ENCODE assay signal across 8 cellular contexts in the genomic region with DNA sequence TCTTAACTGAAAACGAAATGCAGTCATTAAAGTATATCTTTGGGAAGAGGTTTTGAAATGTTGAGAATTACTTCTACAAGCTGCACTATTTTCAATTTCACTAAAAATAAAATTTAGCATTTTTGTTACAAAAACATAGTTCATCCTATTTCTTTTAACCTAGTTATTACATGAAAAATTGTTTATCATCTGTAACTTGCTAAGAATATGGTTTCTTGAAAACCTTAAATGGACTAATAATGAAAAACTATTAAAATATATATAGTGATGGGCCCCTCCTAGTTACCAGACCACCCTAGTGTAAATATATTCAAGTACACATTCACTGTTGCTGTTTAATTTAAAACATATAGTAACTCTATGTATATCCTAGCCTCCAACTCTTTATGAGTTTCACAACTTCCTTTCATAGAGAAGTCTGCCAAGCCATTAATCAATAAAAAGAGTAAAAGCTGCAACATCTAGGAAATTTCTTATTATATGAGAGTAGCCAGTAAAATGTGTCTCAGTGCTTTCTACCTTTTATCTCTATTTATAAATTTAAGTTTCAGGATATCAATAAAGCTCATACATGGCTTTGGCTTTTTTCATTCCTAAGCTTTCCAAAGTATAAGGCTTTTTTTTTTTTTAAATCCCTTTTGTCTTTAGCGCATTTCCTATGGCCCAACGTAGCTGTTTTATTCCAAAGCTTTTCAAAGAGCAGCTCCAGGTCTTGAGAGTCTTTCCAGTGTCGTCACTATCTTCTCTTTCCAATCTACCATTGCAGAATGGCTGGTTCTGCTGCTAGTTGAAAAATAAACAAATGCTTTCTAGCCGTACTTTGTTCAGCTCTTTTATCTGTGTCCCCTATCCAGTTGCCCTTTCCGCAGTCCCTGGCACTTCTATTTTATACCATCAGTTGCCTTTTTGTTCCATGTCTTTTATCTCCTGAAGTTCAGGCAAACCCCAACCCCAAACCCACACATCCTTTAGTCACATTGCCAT. TPM values are rescaled to one million over a fixed set of nuclear protein-coding genes. Genes with fewer than 3 reads are reported as not detected.
DNase-seq lines count a peak whose midpoint lies in the region; ATAC-seq and TF ChIP-seq lines count a peak whose summit lies in the region.

No MANE protein-coding gene starts in this region.

- H3K9ac ChIP-seq in endodermal cell (ENCODE audit: extremely low read depth, low read length, poor library complexity, severe bottlenecking): no peak overlapping the region

- peak overlapping the region; percentile 52 for H3K27ac ChIP-seq in endodermal cell (ENCODE audit: low read depth, low read length)
- H3K27ac ChIP-seq in osteoblast (ENCODE audit: low read depth, low read length): peak overlapping the region; percentile 99

- H3K9me3 Mint-ChIP-seq in activated CD4-positive, alpha-beta T cell treated with anti-CD3 and anti-CD28 coated beads, Interleukin-2, amount 10 ng/mL, durations not matched to agents 7 days and 5 days: no peaks in the 10 kb centered on the region
- H3K9me3 Mint-ChIP-seq in endodermal cell: no peaks in the 10 kb centered on the region

- peaks cover 15% of the 10 kb centered on the region for H4K20me1 ChIP-seq in osteoblast (ENCODE audit: insufficient read depth, low read length)

- H3K36me3 ChIP-seq in endodermal cell (ENCODE audit: control insufficient read depth, insufficient read depth, low read length) (peaks cover 54% of the 10 kb centered on the region), osteoblast (ENCODE audit: insufficient read depth, low read length) (peaks cover 56% of the 10 kb centered on the region)

- H3K4me3 Mint-ChIP-seq in activated CD4-positive, alpha-beta T cell treated with anti-CD3 and anti-CD28 coated beads, Interleukin-2, amount 10 ng/mL, durations not matched to agents 7 days and 5 days: peak overlapping the region; percentile 84
- peak overlapping the region; percentile 17 for H3K4me3 Mint-ChIP-seq in endodermal cell

- TF ChIP-seq CTCF in endodermal cell (conservative IDR thresholded peaks at IDR 0.05) (no peak), osteoblast (IDR thresholded peaks at IDR 0.05; ENCODE audit: extremely low read depth, low read depth, low read length) (no peak)

- H2AFZ ChIP-seq in osteoblast (ENCODE audit: low read length): no peak overlapping the region

- H3K27me3 Mint-ChIP-seq in activated CD4-positive, alpha-beta T cell treated with anti-CD3 and anti-CD28 coated beads, Interleukin-2, amount 10 ng/mL, durations not matched to agents 7 days and 5 days: no peaks in the 10 kb centered on the region
- no peaks in the 10 kb centered on the region for H3K27me3 Mint-ChIP-seq in endodermal cell (ENCODE audit: insufficient read depth)

- H3K36me3 Mint-ChIP-seq in activated CD4-positive, alpha-beta T cell treated with anti-CD3 and anti-CD28 coated beads, Interleukin-2, amount 10 ng/mL, durations not matched to agents 7 days and 5 days (ENCODE audit: low read depth): peaks cover 58% of the 10 kb centered on the region
- H3K36me3 Mint-ChIP-seq in endodermal cell (ENCODE audit: low read depth): peaks cover 27% of the 10 kb centered on the region

- no peaks in the 10 kb centered on the region for H3K9me3 ChIP-seq in endodermal cell (ENCODE audit: control insufficient read depth, low read length)
- H3K9me3 ChIP-seq in osteoblast (ENCODE audit: low read depth, low read length): no peaks in the 10 kb centered on the region

- H3K4me1 Mint-ChIP-seq in activated CD4-positive, alpha-beta T cell treated with anti-CD3 and anti-CD28 coated beads, Interleukin-2, amount 10 ng/mL, durations not matched to agents 7 days and 5 days: peaks cover 70% of the 10 kb centered on the region
- H3K4me1 Mint-ChIP-seq in endodermal cell: peaks cover 61% of the 10 kb centered on the region

- H3K4me2 ChIP-seq in osteoblast (ENCODE audit: insufficient read depth, low read length): peak overlapping the region; percentile 85

- WGBS in endodermal cell (ENCODE audit: insufficient coverage in 1 of 2, insufficient read length in 1 of 2), 2 experiments: 42 to 50% methylated on average over 5 of the region's 6 CpGs

- POLR2A ChIA-PET in activated CD4-positive, alpha-beta T cell treated with anti-CD3 and anti-CD28 coated beads, Interleukin-2, amount 10 ng/mL, durations not matched to agents 7 days and 5 days (lab: Charles Lee): interaction anchor here (0.7 kb wide), 1 partner anchor 122 kb away, joined by 3 read pairs; no protein-coding TSS in a partner anchor

- no peaks in the 10 kb centered on the region for H3K4me1 ChIP-seq in endodermal cell (ENCODE audit: control insufficient read depth, insufficient read depth, low read length)
- peaks cover 56% of the 10 kb centered on the region for H3K4me1 ChIP-seq in osteoblast (ENCODE audit: insufficient read depth, low read length)

- no peak for DNase-seq in activated CD4-positive, alpha-beta T cell treated with anti-CD3 and anti-CD28 coated beads, Interleukin-2, amount 10 ng/mL, durations not matched to agents 7 days and 5 days
- no peak for DNase-seq in activated CD4-positive, alpha-beta T cell treated with anti-CD3 and anti-CD28 coated beads for 4 hours
- DNase-seq in endodermal cell (no peak), osteoblast (ENCODE audit: insufficient read length, low spot score, missing footprints) (no peak)
- no peak for DNase-seq in stimulated activated CD8-positive, alpha-beta memory T cell treated with anti-CD3 and anti-CD28 coated beads, Interleukin-4, amount 100 ng/mL, for 48 hours
- DNase-seq in stimulated activated CD4-positive, alpha-beta T cell treated with anti-CD3 and anti-CD28 coated beads, Interleukin-15, amount 100 ng/mL, for 24 hours: no peak

- no peaks in the 10 kb centered on the region for H3K27me3 ChIP-seq in endodermal cell (ENCODE audit: control insufficient read depth, insufficient read depth, low read length, poor library complexity, severe bottlenecking)
- H3K27me3 ChIP-seq in osteoblast (ENCODE audit: insufficient read depth, low read length): no peaks in the 10 kb centered on the region

- ATAC-seq in GM18873 (IDR thresholded peaks at IDR 0.05; ENCODE audit: low FRiP score, unreplicated experiment): no peak

- H3K27ac Mint-ChIP-seq in activated CD4-positive, alpha-beta T cell treated with anti-CD3 and anti-CD28 coated beads, Interleukin-2, amount 10 ng/mL, durations not matched to agents 7 days and 5 days: peak overlapping the region; percentile 79
- H3K27ac Mint-ChIP-seq in endodermal cell: peak overlapping the region; percentile 15

- CTCF ChIA-PET in activated CD4-positive, alpha-beta T cell treated with anti-CD3 and anti-CD28 coated beads, Interleukin-2, amount 10 ng/mL, durations not matched to agents 7 days and 5 days (lab: Charles Lee): interaction anchor here (0.6 to 3.8 kb wide), 8 partner anchors 12 to 481 kb away, joined by 3 to 12 read pairs (median 4); no protein-coding TSS in a partner anchor

- H3K79me2 ChIP-seq in osteoblast (ENCODE audit: insufficient read depth, low read length): peaks cover 72% of the 10 kb centered on the region

- peak overlapping the region; percentile 92 for H3K4me3 ChIP-seq in endodermal cell (ENCODE audit: low read length)
- peak overlapping the region; percentile 91 for H3K4me3 ChIP-seq in osteoblast (ENCODE audit: insufficient read depth, low read length)

TF ChIP-seq in PFSK-1, 5 proteins besides CTCF, POLR2A, EP300 and RAD21:
- TF ChIP-seq TAF1 (IDR thresholded peaks at IDR 0.05; ENCODE audit: borderline replicate concordance, insufficient read depth, low read length): no peak
- TF ChIP-seq POLR2AphosphoS5 (IDR thresholded peaks at IDR 0.05; ENCODE audit: low read depth, low read length): peak; percentile 42; the same call in 1 of the 2 replicates

RNA-seq across cellular contexts. Expression of a gene that starts 6.5 kb away (rescaled TPM):
- total RNA-seq in activated CD4-positive, alpha-beta T cell treated with anti-CD3 and anti-CD28 coated beads, Interleukin-2, amount 10 ng/mL, durations not matched to agents 7 days and 5 days: 10 to 100 TPM; 83.0 to 95.0 TPM
- 264 TPM for polyA plus RNA-seq in PFSK-1 (2012; ENCODE audit: insufficient read length, low read depth)
- total RNA-seq in endodermal cell: 10 to 100 TPM; 41.6 to 45.7 TPM
- polyA plus RNA-seq in endodermal cell (2013, experiment 1 of 2): 63.2 TPM
- 56.4 TPM for polyA plus RNA-seq in endodermal cell (2013, experiment 2 of 2)
- total RNA-seq in osteoblast: 159 and 172 TPM in 2 replicates
